13 cellular contexts compared by ENCODE assay signal in genomic region chr2:218264773-218265601, GRCh38. TPM values are rescaled to one million over a fixed set of nuclear protein-coding genes. Genes with fewer than 3 reads are reported as not detected.
DNase-seq lines count a peak whose midpoint lies in the region; ATAC-seq and TF ChIP-seq lines count a peak whose summit lies in the region.
"Had no signal": no experiment of that assay in that cellular context is flagged by ENCODE, and none has a peak within 500 bp of the region (broad histone marks: within the 10 kb centered on the region; RNA-seq: fewer than 3 reads in every experiment).

No MANE protein-coding gene starts in this region.

- 0 out of 2 replicates have a peak overlapping the region, but pooled peaks have one; percentile 30 for H3K27ac ChIP-seq in BLaER1
- H3K27ac ChIP-seq in body of pancreas, result no peak overlapping the region
- H3K27ac ChIP-seq in mucosa of rectum (ENCODE audit: low read depth in 2 of 2, low read length in 2 of 2), result peak overlapping the region; percentile 90 to 93
- H3K27ac ChIP-seq: adrenal gland, ovary, tibial artery, WERI-Rb-1 had no signal

- H3K27me3 ChIP-seq in BLaER1 (no peaks in the 10 kb centered on the region), body of pancreas (no peaks in the 10 kb centered on the region), mucosa of rectum (ENCODE audit: control insufficient read depth in 2 of 2, insufficient read depth in 2 of 2, low read length in 2 of 2) (no peaks in the 10 kb centered on the region)
- H3K27me3 ChIP-seq: adrenal gland, ovary, tibial artery had no signal

- H3K9ac ChIP-seq in BLaER1 (peak overlapping the region; percentile 29; the same call in 1 of the 2 replicates), mucosa of rectum (ENCODE audit: low read depth in 1 of 2, low read length in 2 of 2) (peak overlapping the region in 1 of 2 donors; percentile 50)

- H3K4me2 ChIP-seq in BLaER1, result peak overlapping the region; percentile 17; the same call in 1 of the 2 replicates

- H3K4me1 ChIP-seq in BLaER1, result peaks cover 52% of the 10 kb centered on the region
- peaks cover 61% of the 10 kb centered on the region for H3K4me1 ChIP-seq in body of pancreas
- H3K4me1 ChIP-seq in mucosa of rectum (ENCODE audit: control insufficient read depth in 2 of 2, insufficient read depth in 2 of 2, low read length in 2 of 2), result peaks cover 55 to 56% of the 10 kb centered on the region in 2 donors

- no peak overlapping the region for H3K4me3 ChIP-seq in BLaER1
- H3K4me3 ChIP-seq in body of pancreas, result no peak overlapping the region
- H3K4me3 ChIP-seq in mucosa of rectum (ENCODE audit: low read length in 2 of 2), result peak overlapping the region; percentile 4 to 41
- H3K4me3 ChIP-seq: adrenal gland, ovary, tibial artery had no signal

- TF ChIP-seq CTCF in body of pancreas (IDR thresholded peaks at IDR 0.05), result no peak

- TF ChIP-seq POLR2A in body of pancreas (IDR thresholded peaks at IDR 0.05), result no peak

- ATAC-seq in body of pancreas, result peak; percentile 33

- H3K36me3 ChIP-seq in BLaER1, result peaks cover 58% of the 10 kb centered on the region
- peaks cover 0 to 14% of the 10 kb centered on the region in 2 donors for H3K36me3 ChIP-seq in body of pancreas (replicated peaks in 1 of 2; ENCODE audit: insufficient read depth in 1 of 2, low read depth in 2 of 2)
- peaks cover 28 to 32% of the 10 kb centered on the region in 2 donors for H3K36me3 ChIP-seq in mucosa of rectum (ENCODE audit: control insufficient read depth in 2 of 2, insufficient read depth in 2 of 2, low read length in 2 of 2)
- H3K36me3 ChIP-seq: ovary had no signal

- peaks cover 51% of the 10 kb centered on the region for H4K20me1 ChIP-seq in BLaER1

- H3K9me3 ChIP-seq in BLaER1 (no peaks in the 10 kb centered on the region), body of pancreas (no peaks in the 10 kb centered on the region), mucosa of rectum (ENCODE audit: control insufficient read depth in 2 of 2, low read length in 2 of 2) (no peaks in the 10 kb centered on the region)
- H3K9me3 ChIP-seq: adrenal gland, ovary, tibial artery had no signal

- DNase-seq in body of pancreas, result peak in 3 of 4 donors; percentile 41 to 60 (median 47)
- DNase-seq in NCI-H2227 treated with DMSO at 0.1 percent for 48 hours (lab: John Stamatoyannopoulos, UW), result no peak
- no peak for DNase-seq in activated CD4-positive, alpha-beta T cell treated with anti-CD3 and anti-CD28 coated beads, Interleukin-2, amount 50 U/mL, for 48 hours
- DNase-seq in UCSD-AML1 (lab: John Stamatoyannopoulos, UW; ENCODE audit: unreplicated experiment), result no peak
- DNase-seq: activated T-cell treated with anti-CD3 and anti-CD28 coated beads for 4 hours, mammary epithelial cell, NCI-H1105, WERI-Rb-1 had no signal

- 61 to 63% methylated on average over 12 to 21 of the region's 22 CpGs for WGBS in body of pancreas, 2 donors

- intact Hi-C loops in body of pancreas (cut with DNase I), result loop anchor here (10.0 kb wide), 1 partner anchor 390 kb away; the partner anchor contains the start of genes BCS1L and ZNF142

RNA-seq across cellular contexts. Expression of gene GPBAR1, which starts 4.2 kb away (rescaled TPM):
- 10 to 100 TPM in 1 of 2 donors, 1 to 10 TPM in 1; 3.1 to 90.3 TPM for total RNA-seq in body of pancreas

RNA-seq across cellular contexts. Expression of gene AAMP, which starts 5.0 kb away (rescaled TPM):
- total RNA-seq in body of pancreas, result 100 to 1,000 TPM in 1 of 2 donors, 10 to 100 TPM in 1; 61.5 to 114 TPM

RNA-seq across cellular contexts. Expression of gene PNKD, which starts 5.3 kb away (rescaled TPM):
- 10 to 100 TPM; 17.1 to 21.3 TPM for total RNA-seq in body of pancreas

RNA-seq across cellular contexts. Expression of gene TMBIM1, which starts 27.3 kb away (rescaled TPM):
- total RNA-seq in body of pancreas, result 100 to 1,000 TPM; 125 to 148 TPM

RNA-seq across cellular contexts. Expression of gene ARPC2, which starts 48.0 kb away (rescaled TPM):
- 10 to 100 TPM; 68.6 to 96.2 TPM for total RNA-seq in body of pancreas

Comparison
In these comparisons a context has a peak if more than half of its experiments do, and no peak if none do; other contexts are left out.
1. H3K27ac ChIP-seq: peak in BLaER1 (single experiment) and mucosa of rectum (2 of 2); none in body of pancreas (0 of 4).
2. H3K4me3 ChIP-seq: peak in mucosa of rectum (2 of 2); none in BLaER1 (single experiment) and body of pancreas (0 of 2).
3. DNase-seq: peak in body of pancreas (3 of 4); none in NCI-H2227 treated with DMSO at 0.1 percent for 48 hours (single experiment), activated CD4-positive, alpha-beta T cell treated with anti-CD3 and anti-CD28 coated beads, Interleukin-2, amount 50 U/mL, for 48 hours (0 of 2) and UCSD-AML1 (single experiment).